Comparison of ENCODE assay signal across 9 cellular contexts in genomic region chr1:227449051-227449450, GRCh38.
DNase-seq lines count a peak whose midpoint lies in the region; ATAC-seq and TF ChIP-seq lines count a peak whose summit lies in the region.
"Had no signal": no experiment of that assay in that cellular context is flagged by ENCODE, and none has a peak within 500 bp of the region (broad histone marks: within the 10 kb centered on the region; RNA-seq: fewer than 3 reads in every experiment).

No MANE protein-coding gene starts in this region.

- no peak overlapping the region for H3K27ac ChIP-seq in CD4-positive, CD25-positive, alpha-beta regulatory T cell (ENCODE audit: insufficient read depth, low read length, poor library complexity, severe bottlenecking)
- no peak overlapping the region for H3K27ac ChIP-seq in neuronal stem cell (replicated peaks; ENCODE audit: low read length)
- H3K27ac ChIP-seq: gastrocnemius medialis had no signal

- H3K27ac Mint-ChIP-seq in CD4-positive, CD25-positive, alpha-beta regulatory T cell, result no peak overlapping the region
- H3K27ac Mint-ChIP-seq in activated CD8-positive, alpha-beta T cell treated with anti-CD3 and anti-CD28 coated beads, Interleukin-2, amount 10 ng/mL, durations not matched to agents 7 days and 5 days, result no peak overlapping the region

- H3K36me3 Mint-ChIP-seq in CD4-positive, CD25-positive, alpha-beta regulatory T cell, result no peaks in the 10 kb centered on the region
- H3K36me3 Mint-ChIP-seq in activated CD8-positive, alpha-beta T cell treated with anti-CD3 and anti-CD28 coated beads, Interleukin-2, amount 10 ng/mL, durations not matched to agents 7 days and 5 days (ENCODE audit: low read depth), result no peaks in the 10 kb centered on the region

- H2BK5ac ChIP-seq in neuronal stem cell (ENCODE audit: low read length), result no peak overlapping the region

- H3K4me3 Mint-ChIP-seq in CD4-positive, CD25-positive, alpha-beta regulatory T cell, result no peak overlapping the region
- H3K4me3 Mint-ChIP-seq in activated CD8-positive, alpha-beta T cell treated with anti-CD3 and anti-CD28 coated beads, Interleukin-2, amount 10 ng/mL, durations not matched to agents 7 days and 5 days, result no peak overlapping the region

- H2AK5ac ChIP-seq in neuronal stem cell (ENCODE audit: low read depth, low read length), result no peak overlapping the region

- no peaks in the 10 kb centered on the region for H3K9me3 ChIP-seq in CD4-positive, CD25-positive, alpha-beta regulatory T cell (ENCODE audit: control insufficient read depth in 2 of 2, low read length in 2 of 2)
- H3K9me3 ChIP-seq in mucosa of descending colon (no peaks in the 10 kb centered on the region), neuronal stem cell (replicated peaks in 1 of 2; ENCODE audit: control insufficient read depth in 2 of 2, insufficient read depth in 1 of 2, low read depth in 1 of 2, low read length in 2 of 2) (no peaks in the 10 kb centered on the region)
- H3K9me3 ChIP-seq: gastrocnemius medialis had no signal

- WGBS in neuronal stem cell (ENCODE audit: extremely low coverage in 2 of 2, insufficient read length in 2 of 2, insufficient replicate concordance in 1 of 2), 2 donors, result no CpG with 5 or more reads among the region's 6 CpGs

- no peak overlapping the region for H3K4me3 ChIP-seq in CD4-positive, CD25-positive, alpha-beta regulatory T cell (ENCODE audit: low read depth, low read length)
- H3K4me3 ChIP-seq in mucosa of descending colon (no peak overlapping the region), neuronal stem cell (ENCODE audit: low read length in 2 of 2) (no peak overlapping the region)
- H3K4me3 ChIP-seq: gastrocnemius medialis had no signal

- no peak overlapping the region for H3K9ac ChIP-seq in neuronal stem cell (ENCODE audit: low read depth, low read length, poor library complexity)

- H3K27me3 Mint-ChIP-seq in CD4-positive, CD25-positive, alpha-beta regulatory T cell, result peaks cover 4% of the 10 kb centered on the region
- peaks cover 12% of the 10 kb centered on the region for H3K27me3 Mint-ChIP-seq in activated CD8-positive, alpha-beta T cell treated with anti-CD3 and anti-CD28 coated beads, Interleukin-2, amount 10 ng/mL, durations not matched to agents 7 days and 5 days (ENCODE audit: low read depth)

- H4K91ac ChIP-seq in neuronal stem cell (ENCODE audit: low read depth, low read length, poor library complexity), result no peak overlapping the region

- no peak overlapping the region for H3K4me2 ChIP-seq in neuronal stem cell (ENCODE audit: insufficient read depth, low read length, poor library complexity, severe bottlenecking)

- POLR2A ChIA-PET in activated CD8-positive, alpha-beta T cell treated with anti-CD3 and anti-CD28 coated beads, Interleukin-2, amount 10 ng/mL, durations not matched to agents 7 days and 5 days (lab: Charles Lee), result no interaction called here

- H3K18ac ChIP-seq in neuronal stem cell (ENCODE audit: low read length), result no peak overlapping the region

- H3K27me3 ChIP-seq in CD4-positive, CD25-positive, alpha-beta regulatory T cell (ENCODE audit: control insufficient read depth, insufficient read depth, low read length), result peaks cover 5% of the 10 kb centered on the region
- no peaks in the 10 kb centered on the region for H3K27me3 ChIP-seq in neuronal stem cell (ENCODE audit: control insufficient read depth in 3 of 3, insufficient read depth in 3 of 3, low read depth in 1 of 3, low read length in 3 of 3)

- CTCF ChIA-PET in activated CD8-positive, alpha-beta T cell treated with anti-CD3 and anti-CD28 coated beads, Interleukin-2, amount 10 ng/mL, durations not matched to agents 7 days and 5 days (lab: Charles Lee), result interaction anchor here (0.9 to 1.0 kb wide), 2 partner anchors 9 to 94 kb away, joined by 3 to 4 read pairs; no protein-coding TSS in a partner anchor

- no peaks in the 10 kb centered on the region for H3K36me3 ChIP-seq in CD4-positive, CD25-positive, alpha-beta regulatory T cell (ENCODE audit: control insufficient read depth, insufficient read depth, low read length)
- H3K36me3 ChIP-seq in mucosa of descending colon (ENCODE audit: low read depth) (no peaks in the 10 kb centered on the region), neuronal stem cell (replicated peaks in 1 of 2; ENCODE audit: control insufficient read depth in 2 of 2, insufficient read depth in 2 of 2, low read length in 2 of 2) (no peaks in the 10 kb centered on the region)
- H3K36me3 ChIP-seq: gastrocnemius medialis had no signal

- no peak overlapping the region for H3K23ac ChIP-seq in neuronal stem cell (ENCODE audit: low read depth, low read length, poor library complexity)

- H3K79me1 ChIP-seq in neuronal stem cell (ENCODE audit: low read depth, low read length), result no peaks in the 10 kb centered on the region

- H2BK15ac ChIP-seq in neuronal stem cell (ENCODE audit: low read length), result no peak overlapping the region

- TF ChIP-seq CTCF in mucosa of descending colon (IDR thresholded peaks at IDR 0.05), result no peak

- H2AFZ ChIP-seq in neuronal stem cell (ENCODE audit: low read length), result no peak overlapping the region

- H3K4me1 Mint-ChIP-seq in CD4-positive, CD25-positive, alpha-beta regulatory T cell, result no peaks in the 10 kb centered on the region
- no peaks in the 10 kb centered on the region for H3K4me1 Mint-ChIP-seq in activated CD8-positive, alpha-beta T cell treated with anti-CD3 and anti-CD28 coated beads, Interleukin-2, amount 10 ng/mL, durations not matched to agents 7 days and 5 days (ENCODE audit: low read depth)

- H3K4me1 ChIP-seq in CD4-positive, CD25-positive, alpha-beta regulatory T cell (ENCODE audit: control insufficient read depth, insufficient read depth, low read length, poor library complexity, severe bottlenecking), result no peaks in the 10 kb centered on the region
- H3K4me1 ChIP-seq in mucosa of descending colon (ENCODE audit: low read depth) (no peaks in the 10 kb centered on the region), neuronal stem cell (ENCODE audit: control insufficient read depth in 2 of 2, insufficient read depth in 1 of 2, low read depth in 1 of 2, low read length in 2 of 2) (peaks cover 0 to 3% of the 10 kb centered on the region in 2 donors)

- H2BK12ac ChIP-seq in neuronal stem cell (ENCODE audit: low read length), result no peak overlapping the region

- peak in 2 of 3 donors; percentile 3 to 40 for DNase-seq in CD4-positive, CD25-positive, alpha-beta regulatory T cell
- DNase-seq in Kasumi-1 (lab: John Stamatoyannopoulos, UW) (peak; percentile 32 to 43), mucosa of descending colon (peak in 1 of 3 donors; percentile 25), neuronal stem cell (ENCODE audit: low spot score) (no peak), NCI-H2029 treated with DMSO at 0.1 percent for 48 hours (lab: John Stamatoyannopoulos, UW) (no peak), putamen (ENCODE audit: low spot score) (no peak)
- DNase-seq in activated CD8-positive, alpha-beta T cell treated with anti-CD3 and anti-CD28 coated beads, Interleukin-2, amount 10 ng/mL, durations not matched to agents 7 days and 5 days, result peak; percentile 47
- DNase-seq: gastrocnemius medialis had no signal

- H3K14ac ChIP-seq in neuronal stem cell (ENCODE audit: low read length), result no peak overlapping the region

- H3K9me3 Mint-ChIP-seq in CD4-positive, CD25-positive, alpha-beta regulatory T cell, result no peaks in the 10 kb centered on the region
- H3K9me3 Mint-ChIP-seq in activated CD8-positive, alpha-beta T cell treated with anti-CD3 and anti-CD28 coated beads, Interleukin-2, amount 10 ng/mL, durations not matched to agents 7 days and 5 days (ENCODE audit: insufficient read depth), result no peaks in the 10 kb centered on the region

- intact Hi-C loops in mucosa of descending colon (cut with DNase I, micrococcal nuclease), result loop anchor here in 1 of 2 donors (10.0 kb wide), 1 partner anchor 314 kb away; no protein-coding TSS in a partner anchor

- H2BK120ac ChIP-seq in neuronal stem cell (ENCODE audit: low read depth, low read length), result no peak overlapping the region

- H3K4ac ChIP-seq in neuronal stem cell (ENCODE audit: low read length), result no peak overlapping the region

- H4K8ac ChIP-seq in neuronal stem cell (ENCODE audit: low read depth, low read length), result no peak overlapping the region

- no peak for ATAC-seq in CD4-positive, CD25-positive, alpha-beta regulatory T cell (ENCODE audit: low read depth in 2 of 2)
- ATAC-seq in GM18861 (IDR thresholded peaks at IDR 0.05; ENCODE audit: unreplicated experiment) (peak; percentile 62), mucosa of descending colon (peak; percentile 66)
- ATAC-seq in activated CD8-positive, alpha-beta T cell treated with anti-CD3 and anti-CD28 coated beads, Interleukin-2, amount 10 ng/mL, durations not matched to agents 7 days and 5 days, result peak; percentile 30

Comparison
In these comparisons a context has a peak if more than half of its experiments do, and no peak if none do; other contexts are left out.
1. ATAC-seq: peak in GM18861 (single experiment), activated CD8-positive, alpha-beta T cell treated with anti-CD3 and anti-CD28 coated beads, Interleukin-2, amount 10 ng/mL, durations not matched to agents 7 days and 5 days (single experiment) and mucosa of descending colon (single experiment); none in CD4-positive, CD25-positive, alpha-beta regulatory T cell (0 of 2).
2. DNase-seq: peak in CD4-positive, CD25-positive, alpha-beta regulatory T cell (2 of 3), Kasumi-1 (2 of 2) and activated CD8-positive, alpha-beta T cell treated with anti-CD3 and anti-CD28 coated beads, Interleukin-2, amount 10 ng/mL, durations not matched to agents 7 days and 5 days (single experiment); none in neuronal stem cell (single experiment), NCI-H2029 treated with DMSO at 0.1 percent for 48 hours (single experiment) and putamen (single experiment).